In genomic region chr19:48006762-48007161, GRCh38 we compare ENCODE assay signal across 15 cellular contexts. TPM values are rescaled to one million over a fixed set of nuclear protein-coding genes. Genes with fewer than 3 reads are reported as not detected.
DNase-seq lines count a peak whose midpoint lies in the region; ATAC-seq and TF ChIP-seq lines count a peak whose summit lies in the region.
"Had no signal": no experiment of that assay in that cellular context is flagged by ENCODE, and none has a peak within 500 bp of the region (broad histone marks: within the 10 kb centered on the region; RNA-seq: fewer than 3 reads in every experiment).

No MANE protein-coding gene starts in this region.

- H3K9ac ChIP-seq in mesendoderm (ENCODE audit: low read length), result no peak overlapping the region

- no CpG with 5 or more reads among the region's 6 CpGs for WGBS in mesendoderm (ENCODE audit: extremely low coverage, insufficient coverage, low lambda C conversion rate)
- WGBS in transverse colon (ENCODE audit: low coverage in 1 of 2), 2 donors, result 84% methylated on average over 6 of the region's 6 CpGs; no CpG with 5 or more reads in 1 of the 2 donors

- peak; percentile 30 for DNase-seq in activated CD4-positive, alpha-beta T cell treated with anti-CD3 and anti-CD28 coated beads for 36 hours
- no peak for DNase-seq in activated CD4-positive, alpha-beta T cell treated with anti-CD3 and anti-CD28 coated beads, Interleukin-2, amount 50 U/mL, for 1 hour
- DNase-seq in H4 (ENCODE audit: low spot score), result peak; percentile 14
- peak; percentile 48 for DNase-seq in SW480 (ENCODE audit: low spot score)
- DNase-seq in mesendoderm, result peak; percentile 50
- DNase-seq in activated effector memory CD4-positive, alpha-beta T cell treated with Interleukin-2 at 50 U/mL for 16 hours, result no peak
- DNase-seq in transverse colon, result no peak
- DNase-seq: amniotic stem cell, left colon, NCI-H1436, Right ventricle myocardium superior had no signal

- H3K36me3 Mint-ChIP-seq in activated CD4-positive, alpha-beta T cell treated with anti-CD3 and anti-CD28 coated beads for 36 hours (ENCODE audit: low read depth), result no peaks in the 10 kb centered on the region

- no peak for TF ChIP-seq CTCF in transverse colon (IDR thresholded peaks at IDR 0.05)

- H3K27me3 ChIP-seq in mesendoderm (ENCODE audit: insufficient read depth, low read length, poor library complexity) (no peaks in the 10 kb centered on the region), transverse colon (no peaks in the 10 kb centered on the region)
- H3K27me3 ChIP-seq: neutrophil had no signal

- H3K4me1 Mint-ChIP-seq in activated CD4-positive, alpha-beta T cell treated with anti-CD3 and anti-CD28 coated beads for 36 hours, result no peaks in the 10 kb centered on the region

- no peak overlapping the region for H3K4me3 Mint-ChIP-seq in activated CD4-positive, alpha-beta T cell treated with anti-CD3 and anti-CD28 coated beads for 36 hours

- POLR2A ChIA-PET in activated CD4-positive, alpha-beta T cell treated with anti-CD3 and anti-CD28 coated beads for 36 hours (lab: Charles Lee), result no interaction called here

- no peak overlapping the region for H2BK5ac ChIP-seq in mesendoderm (ENCODE audit: low read length)

- H3K4me1 ChIP-seq in mesendoderm (ENCODE audit: control insufficient read depth, low read depth, low read length) (no peaks in the 10 kb centered on the region), transverse colon (no peaks in the 10 kb centered on the region)
- H3K4me1 ChIP-seq: esophagus muscularis mucosa had no signal

- no peak overlapping the region for H4K5ac ChIP-seq in mesendoderm (ENCODE audit: low read length)

- no peak overlapping the region for H3K4me3 ChIP-seq in mesendoderm (ENCODE audit: low read length)
- no peak overlapping the region for H3K4me3 ChIP-seq in transverse colon
- H3K4me3 ChIP-seq: esophagus muscularis mucosa had no signal

- H3K9me3 ChIP-seq in transverse colon, result no peaks in the 10 kb centered on the region
- H3K9me3 ChIP-seq: neutrophil had no signal

- no peak overlapping the region for H2BK15ac ChIP-seq in mesendoderm (replicated peaks; ENCODE audit: low read depth)

- no peak overlapping the region for H3K23ac ChIP-seq in mesendoderm (ENCODE audit: low read length)

- no peak overlapping the region for H4K8ac ChIP-seq in mesendoderm (ENCODE audit: low read depth, low read length)

- no peak for ATAC-seq in activated CD4-positive, alpha-beta T cell treated with anti-CD3 and anti-CD28 coated beads for 36 hours
- ATAC-seq in HG03565 (IDR thresholded peaks at IDR 0.05; ENCODE audit: unreplicated experiment), result no peak
- ATAC-seq: left colon had no signal

- H2AK5ac ChIP-seq in mesendoderm (ENCODE audit: low read length), result no peak overlapping the region

- no peaks in the 10 kb centered on the region for H3K79me1 ChIP-seq in mesendoderm (ENCODE audit: low read length)

- H3K4me2 ChIP-seq in mesendoderm (ENCODE audit: low read length), result no peak overlapping the region

- H3K27me3 Mint-ChIP-seq in activated CD4-positive, alpha-beta T cell treated with anti-CD3 and anti-CD28 coated beads for 36 hours, result peaks cover 19% of the 10 kb centered on the region

- no peak for TF ChIP-seq POLR2A in transverse colon (IDR thresholded peaks at IDR 0.05)

- H3K9me3 Mint-ChIP-seq in activated CD4-positive, alpha-beta T cell treated with anti-CD3 and anti-CD28 coated beads for 36 hours (ENCODE audit: low read depth), result no peaks in the 10 kb centered on the region

- H3K36me3 ChIP-seq in mesendoderm (ENCODE audit: control insufficient read depth, insufficient read depth, low read length) (no peaks in the 10 kb centered on the region), transverse colon (no peaks in the 10 kb centered on the region)
- H3K36me3 ChIP-seq: esophagus muscularis mucosa, neutrophil had no signal

- TF ChIP-seq EP300 in transverse colon (IDR thresholded peaks at IDR 0.05; ENCODE audit: low read depth), result no peak

- CTCF ChIA-PET in activated CD4-positive, alpha-beta T cell treated with anti-CD3 and anti-CD28 coated beads for 36 hours (lab: Charles Lee), result interaction anchor here (1.0 kb wide), 1 partner anchor 101 kb away, joined by 5 read pairs; no protein-coding TSS in a partner anchor

- no peak overlapping the region for H3K56ac ChIP-seq in mesendoderm (ENCODE audit: low read length)

- H2BK120ac ChIP-seq in mesendoderm (ENCODE audit: low read depth, low read length), result no peak overlapping the region

- H3K27ac ChIP-seq in mesendoderm (ENCODE audit: low read depth, low read length) (no peak overlapping the region), transverse colon (no peak overlapping the region)
- H3K27ac ChIP-seq: esophagus muscularis mucosa, neutrophil had no signal

- in situ Hi-C loops in transverse colon (cut with MboI; ENCODE audit: low pct_ligation_motif_present in 1 of 4, low pct_unique_long_range_greater_than_20kb in 1 of 4, low sequenced_read_pairs in 3 of 4), result loop anchor here in 1 of 4 donors (25.0 kb wide), 1 partner anchor 169 kb away; no protein-coding TSS in a partner anchor

- no peak overlapping the region for H3K27ac Mint-ChIP-seq in activated CD4-positive, alpha-beta T cell treated with anti-CD3 and anti-CD28 coated beads for 36 hours

- no peak overlapping the region for H3K18ac ChIP-seq in mesendoderm (ENCODE audit: low read length)

- intact Hi-C loops in activated CD4-positive, alpha-beta T cell treated with anti-CD3 and anti-CD28 coated beads for 36 hours (cut with DNase I, micrococcal nuclease), result no loop called here
- intact Hi-C loops in transverse colon (cut with DNase I; ENCODE audit: low total_unique reads), result no loop called here

- H3K79me2 ChIP-seq in mesendoderm (ENCODE audit: control insufficient read depth, insufficient read depth, low read length), result no peaks in the 10 kb centered on the region

- no peak overlapping the region for H3K4ac ChIP-seq in mesendoderm (ENCODE audit: low read depth, low read length)

RNA-seq across cellular contexts. Expression of gene ELSPBP1, which starts 12.3 kb away (rescaled TPM):
- not detected for total RNA-seq in activated CD4-positive, alpha-beta T cell treated with anti-CD3 and anti-CD28 coated beads for 36 hours
- 0.08 and 0.68 TPM in 2 replicates for total RNA-seq in H4 (2014; rRNA removed; shearing (Covaris generic))
- not detected for polyA plus RNA-seq in mesendoderm (2013, experiment 1 of 2)
- polyA plus RNA-seq in mesendoderm (2013, experiment 2 of 2), result not detected
- total RNA-seq in transverse colon, result not detected
- total RNA-seq: esophagus muscularis mucosa, left colon, Right ventricle myocardium superior, urinary bladder had no signal
- polyA plus RNA-seq: urinary bladder had no signal

RNA-seq across cellular contexts. Expression of gene BSPH1, which starts 14.8 kb away (rescaled TPM):
- total RNA-seq in activated CD4-positive, alpha-beta T cell treated with anti-CD3 and anti-CD28 coated beads for 36 hours, result not detected
- not detected in 2 replicates for total RNA-seq in H4 (2014; rRNA removed; shearing (Covaris generic))
- polyA plus RNA-seq in mesendoderm (2013, experiment 1 of 2), result not detected
- polyA plus RNA-seq in mesendoderm (2013, experiment 2 of 2), result not detected
- not detected for total RNA-seq in transverse colon
- total RNA-seq: esophagus muscularis mucosa, left colon, Right ventricle myocardium superior, urinary bladder had no signal
- polyA plus RNA-seq: urinary bladder had no signal

RNA-seq across cellular contexts. Expression of gene CABP5, which starts 37.1 kb away (rescaled TPM):
- total RNA-seq in activated CD4-positive, alpha-beta T cell treated with anti-CD3 and anti-CD28 coated beads for 36 hours, result not detected
- total RNA-seq in H4 (2014; rRNA removed; shearing (Covaris generic)), result 0.47 TPM in 1 of 2 replicates, not detected in the other
- polyA plus RNA-seq in mesendoderm (2013, experiment 1 of 2), result not detected
- not detected for polyA plus RNA-seq in mesendoderm (2013, experiment 2 of 2)
- total RNA-seq in transverse colon, result not detected
- total RNA-seq: esophagus muscularis mucosa, left colon, Right ventricle myocardium superior, urinary bladder had no signal
- polyA plus RNA-seq: urinary bladder had no signal

Comparison
In these comparisons a context has a peak if more than half of its experiments do, and no peak if none do; other contexts are left out.
1. DNase-seq: peak in activated CD4-positive, alpha-beta T cell treated with anti-CD3 and anti-CD28 coated beads for 36 hours (single experiment), H4 (single experiment), SW480 (single experiment) and mesendoderm (single experiment); none in activated CD4-positive, alpha-beta T cell treated with anti-CD3 and anti-CD28 coated beads, Interleukin-2, amount 50 U/mL, for 1 hour (single experiment), activated effector memory CD4-positive, alpha-beta T cell treated with Interleukin-2 at 50 U/mL for 16 hours (single experiment) and transverse colon (single experiment).